In the genomic region with DNA sequence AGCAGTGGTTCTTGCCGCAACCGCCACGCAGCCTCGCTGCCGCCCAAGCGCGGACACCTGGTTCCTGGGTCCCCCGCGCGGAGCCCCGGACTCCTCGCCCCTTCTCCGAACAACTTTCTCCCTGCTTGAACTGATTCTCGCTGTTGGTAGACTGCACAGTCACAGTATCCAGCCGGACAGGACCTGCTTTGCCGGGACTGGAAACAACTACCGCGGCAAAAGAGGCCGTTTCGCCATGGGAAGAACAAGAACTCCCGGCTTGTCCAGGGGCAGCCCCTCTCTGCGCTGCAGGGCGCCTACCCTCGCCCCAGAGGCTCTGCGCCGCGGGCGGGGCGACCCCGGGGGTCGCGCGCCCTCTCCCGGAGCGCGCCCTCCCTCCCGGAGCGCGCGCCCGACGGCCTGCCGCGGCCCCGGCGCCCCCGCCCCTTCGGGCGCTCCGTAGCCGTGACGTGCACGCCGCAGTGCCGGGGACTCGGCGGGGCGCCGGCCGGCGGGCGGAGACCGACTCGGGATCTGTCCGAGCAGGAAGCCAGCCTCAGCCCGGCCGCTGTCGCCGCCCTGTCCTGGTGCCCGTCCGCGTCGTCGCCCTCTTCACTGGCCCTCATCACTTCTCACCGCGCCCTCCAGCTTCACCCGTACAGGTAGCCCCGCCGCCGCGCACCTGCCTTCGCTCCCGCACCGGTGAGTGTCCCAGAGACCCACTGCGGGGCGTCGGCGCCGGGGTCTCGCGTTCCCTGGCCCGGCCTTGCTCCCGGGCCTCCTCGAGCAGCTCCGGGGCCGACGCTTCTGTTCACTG, we compare ENCODE assay signal across 8 cellular contexts. TPM values are rescaled to one million over a fixed set of nuclear protein-coding genes. Genes with fewer than 3 reads are reported as not detected.
DNase-seq lines count a peak whose midpoint lies in the region; ATAC-seq and TF ChIP-seq lines count a peak whose summit lies in the region.

A gene (plus strand): TSS at position 497 of the 796 bp plus-strand sequence. CDS start 68,309 bp downstream, outside the sequence.

- no peaks in the 10 kb centered on the region for H3K4me1 ChIP-seq in iPS DF 6.9 (ENCODE audit: control insufficient read depth, insufficient read depth, low read length)

- no peaks in the 10 kb centered on the region for H3K9me3 ChIP-seq in iPS DF 6.9 (ENCODE audit: control insufficient read depth, insufficient read depth, low read length)

- peak; percentile 67 for DNase-seq in ELR (ENCODE audit: low read depth)
- DNase-seq in HuH-7.5 (ENCODE audit: low spot score) = peak; percentile 54
- DNase-seq in T-helper 1 cell = peak; percentile 5 to 46 (median 18)
- DNase-seq in iPS DF 6.9 (ENCODE audit: low read depth, low spot score) = no peak
- no peak for DNase-seq in retinal pigment epithelial cell (ENCODE audit: low read depth)
- no peak for DNase-seq in pons (ENCODE audit: low spot score)

- no CpG with 5 or more reads among the region's 97 CpGs for WGBS in iPS DF 6.9 (ENCODE audit: insufficient coverage, insufficient read length)

- TF ChIP-seq CTCF in brain (conservative IDR thresholded peaks at IDR 0.05) (no peak), retinal pigment epithelial cell (conservative IDR thresholded peaks at IDR 0.05; ENCODE audit: low read depth, low read length) (no peak)

- peak within 1 kb of the TSS; percentile 94 to 99 (median 97) for H3K4me3 Mint-ChIP-seq in brain

- no peaks in the 10 kb centered on the region for H3K36me3 Mint-ChIP-seq in brain

- no peaks in the 10 kb centered on the region for H3K36me3 ChIP-seq in iPS DF 6.9 (ENCODE audit: control insufficient read depth, insufficient read depth, low read length)

- H3K27ac Mint-ChIP-seq in brain = peak within 1 kb of the TSS; percentile 91 to 98 (median 93)

- peak within 1 kb of the TSS; percentile 59 for H3K4me3 ChIP-seq in iPS DF 6.9 (ENCODE audit: low read length)
- peak within 1 kb of the TSS; percentile 86 for H3K4me3 ChIP-seq in retinal pigment epithelial cell (ENCODE audit: low read length)

- ATAC-seq in GM21576 (IDR thresholded peaks at IDR 0.05; ENCODE audit: unreplicated experiment) = peak; percentile 80

- peaks cover 3% of the 10 kb centered on the region for H3K27me3 Mint-ChIP-seq in brain

- H3K27ac ChIP-seq in iPS DF 6.9 (ENCODE audit: low read length) = no peak within 1 kb of the TSS

- H3K27me3 ChIP-seq in iPS DF 6.9 (ENCODE audit: control insufficient read depth, insufficient read depth, low read length) = no peaks in the 10 kb centered on the region

- peaks cover 58% of the 10 kb centered on the region for H3K4me1 Mint-ChIP-seq in brain

- H3K9me3 Mint-ChIP-seq in brain = peaks cover 0 to 1% (median 0%) of the 10 kb centered on the region in 5 experiments

RNA-seq across cellular contexts. Expression of the gene that starts here (rescaled TPM):
- 25.5 TPM for polyA plus RNA-seq in brain (ENCODE audit: insufficient read depth, low read depth, low replicate concordance)

Comparison
In these comparisons a context has a peak if more than half of its experiments do, and no peak if none do; other contexts are left out.
1. DNase-seq: peak in ELR (single experiment), HuH-7.5 (single experiment) and T-helper 1 cell (5 of 5); none in iPS DF 6.9 (single experiment), retinal pigment epithelial cell (single experiment) and pons (single experiment).